ENCODE assay signal across 28 cellular contexts in genomic region chr2:199703199-199703598, GRCh38.
"Had no signal": no experiment of that assay in that cellular context is flagged by ENCODE, and none has a peak within 500 bp of the region (broad histone marks: within the 10 kb centered on the region; RNA-seq: fewer than 3 reads in every experiment).

No MANE protein-coding gene starts in this region.

- H3K27ac Mint-ChIP-seq: dendritic cell treated with granulocyte-macrophage colony-stimulating factor and Interleukin-4, amounts not matched to agents 40 ng/mL and 50 ng/mL, for 4 days; effector memory CD8-positive, alpha-beta T cell; endodermal cell; mesothelial cell of epicardium; naive B cell had no signal

- H3K4me3 Mint-ChIP-seq: dendritic cell treated with granulocyte-macrophage colony-stimulating factor and Interleukin-4, amounts not matched to agents 40 ng/mL and 50 ng/mL, for 4 days; effector memory CD8-positive, alpha-beta T cell; endodermal cell; mesothelial cell of epicardium; naive B cell had no signal

- DNase-seq: colonic mucosa; cortex of kidney; effector CD8-positive, alpha-beta T cell; effector memory CD8-positive, alpha-beta T cell; endodermal cell; erythroblast; esophagus squamous epithelium; foreskin fibroblast; foreskin melanocyte; gastrocnemius medialis; glutamatergic neuron; head of caudate nucleus; heart right ventricle; hippocampal formation; left cardiac atrium; left lung; left ventricle myocardium superior; lower lobe of right lung; mesenchymal stem cell; mucosa of descending colon; naive B cell had no signal

- H3K9me3 ChIP-seq: colonic mucosa, esophagus squamous epithelium, gastrocnemius medialis had no signal

- H3K4me3 ChIP-seq: colonic mucosa, esophagus squamous epithelium, gastrocnemius medialis, heart right ventricle, left lung, lower lobe of right lung, mucosa of descending colon had no signal

- H3K27me3 ChIP-seq: colonic mucosa, esophagus squamous epithelium, gastrocnemius medialis, heart right ventricle, left lung had no signal

- H3K9me3 Mint-ChIP-seq: effector memory CD8-positive, alpha-beta T cell had no signal

- H3K4me1 ChIP-seq: colonic mucosa, esophagus squamous epithelium, gastrocnemius medialis, heart right ventricle, left lung, lower lobe of right lung had no signal

- H3K27ac ChIP-seq: colonic mucosa, epithelial cell of prostate, esophagus squamous epithelium, gastrocnemius medialis, heart right ventricle, left lung, lower lobe of right lung had no signal

- H3K4me1 Mint-ChIP-seq: endodermal cell, mesothelial cell of epicardium, naive B cell had no signal

- FAIRE-seq: endometrium, islet of Langerhans, keratinocyte had no signal

- H3K36me3 ChIP-seq: colonic mucosa, esophagus squamous epithelium, gastrocnemius medialis, heart right ventricle, left lung, lower lobe of right lung had no signal

- H3K27me3 Mint-ChIP-seq: dendritic cell treated with granulocyte-macrophage colony-stimulating factor and Interleukin-4, amounts not matched to agents 40 ng/mL and 50 ng/mL, for 4 days; effector memory CD8-positive, alpha-beta T cell had no signal

- ATAC-seq: effector memory CD8-positive, alpha-beta T cell; esophagus mucosa; gastrocnemius medialis; heart right ventricle; left cardiac atrium; left lung; left ventricle myocardium superior; lower lobe of right lung; mucosa of descending colon had no signal
